20 cellular contexts compared by ENCODE assay signal in the genomic region with DNA sequence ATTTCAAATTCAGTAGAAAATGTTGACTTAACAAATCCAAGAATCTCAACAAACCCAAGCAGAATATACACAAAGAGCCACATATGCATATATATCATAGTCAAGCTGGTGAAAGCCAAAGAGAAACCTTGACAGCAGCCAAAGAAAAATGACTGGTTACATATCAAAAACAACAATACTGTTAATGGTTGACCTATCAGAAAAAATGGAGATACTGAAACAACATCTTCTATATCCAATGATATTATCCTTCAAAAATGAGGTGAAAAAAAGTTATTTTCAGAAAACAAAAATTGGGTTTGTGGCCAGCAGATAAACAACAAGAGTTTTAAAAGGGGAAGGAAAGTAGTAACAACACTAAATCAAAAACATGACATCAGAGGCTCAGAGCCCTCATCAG. TPM values are rescaled to one million over a fixed set of nuclear protein-coding genes. Genes with fewer than 3 reads are reported as not detected.
DNase-seq lines count a peak whose midpoint lies in the region; ATAC-seq and TF ChIP-seq lines count a peak whose summit lies in the region.
"Had no signal": no experiment of that assay in that cellular context is flagged by ENCODE, and none has a peak within 500 bp of the region (broad histone marks: within the 10 kb centered on the region; RNA-seq: fewer than 3 reads in every experiment).

No MANE protein-coding gene starts in this region.

- no peak for TF ChIP-seq CTCF in GM13976 (IDR thresholded peaks at IDR 0.05; ENCODE audit: borderline replicate concordance, control extremely low read depth, extremely low read depth, insufficient read depth, missing control alignments)
- no peak for TF ChIP-seq CTCF in stomach (IDR thresholded peaks at IDR 0.05)

- TF ChIP-seq POLR2A in stomach (IDR thresholded peaks at IDR 0.05): no peak

- H3K4me3 Mint-ChIP-seq in activated naive CD8-positive, alpha-beta T cell: peak overlapping the region; percentile 33
- H3K4me3 Mint-ChIP-seq in activated naive CD8-positive, alpha-beta T cell treated with anti-CD3 and anti-CD28 coated beads, Interleukin-2, amount 50 U/mL, for 24 hours: no peak overlapping the region
- H3K4me3 Mint-ChIP-seq in effector memory CD8-positive, alpha-beta T cell: peak overlapping the region in 1 of 2 donors; percentile 39
- H3K4me3 Mint-ChIP-seq: HFFc6 had no signal

- H3K9me3 Mint-ChIP-seq in activated naive CD8-positive, alpha-beta T cell (ENCODE audit: low read depth): peaks cover 14% of the 10 kb centered on the region
- peaks cover 9% of the 10 kb centered on the region for H3K9me3 Mint-ChIP-seq in activated naive CD8-positive, alpha-beta T cell treated with anti-CD3 and anti-CD28 coated beads, Interleukin-2, amount 50 U/mL, for 24 hours
- no peaks in the 10 kb centered on the region for H3K9me3 Mint-ChIP-seq in effector memory CD8-positive, alpha-beta T cell

- H3K27me3 ChIP-seq in stomach: no peaks in the 10 kb centered on the region
- H3K27me3 ChIP-seq: BLaER1 had no signal

- peaks cover 0 to 10% (median 6%) of the 10 kb centered on the region in 4 donors for H3K36me3 ChIP-seq in stomach

- H3K9me3 ChIP-seq in stomach: peaks cover 0 to 14% (median 6%) of the 10 kb centered on the region in 4 donors

- peaks cover 0 to 48% (median 25%) of the 10 kb centered on the region in 4 donors for H3K4me1 ChIP-seq in stomach
- H3K4me1 ChIP-seq: BLaER1 had no signal

- H3K4me1 Mint-ChIP-seq in activated naive CD8-positive, alpha-beta T cell (ENCODE audit: low read depth): peaks cover 79% of the 10 kb centered on the region
- peaks cover 63% of the 10 kb centered on the region for H3K4me1 Mint-ChIP-seq in activated naive CD8-positive, alpha-beta T cell treated with anti-CD3 and anti-CD28 coated beads, Interleukin-2, amount 50 U/mL, for 24 hours
- peaks cover 74 to 92% of the 10 kb centered on the region in 2 donors for H3K4me1 Mint-ChIP-seq in effector memory CD8-positive, alpha-beta T cell (ENCODE audit: low read depth in 2 of 2)

- DNase-seq in activated naive CD8-positive, alpha-beta T cell treated with anti-CD3 and anti-CD28 coated beads, Interleukin-2, amount 50 U/mL, for 24 hours: no peak
- DNase-seq in OCI-M1 (lab: John Stamatoyannopoulos, UW): peak; percentile 29
- DNase-seq in effector memory CD8-positive, alpha-beta T cell: no peak
- DNase-seq in GM13976 (ENCODE audit: low spot score): no peak
- DNase-seq in stomach: no peak
- DNase-seq: CD4-positive, alpha-beta memory T cell; DND-41; H7; HFFc6; NCI-H1092; NCI-H1436; NCI-H187 treated with DMSO at 0.1 percent for 48 hours; NCI-H2107; NCI-H446 treated with DMSO at 0.1 percent for 48 hours; NCI-H526 treated with DMSO at 0.1 percent for 48 hours; Right ventricle myocardium superior had no signal

- intact Hi-C loops in stomach (cut with DNase I; ENCODE audit: low total_unique reads): no loop called here

- H3K36me3 Mint-ChIP-seq in activated naive CD8-positive, alpha-beta T cell: peaks cover 33% of the 10 kb centered on the region
- H3K36me3 Mint-ChIP-seq in activated naive CD8-positive, alpha-beta T cell treated with anti-CD3 and anti-CD28 coated beads, Interleukin-2, amount 50 U/mL, for 24 hours (ENCODE audit: low read depth): peaks cover 82% of the 10 kb centered on the region
- peaks cover 20% of the 10 kb centered on the region for H3K36me3 Mint-ChIP-seq in effector memory CD8-positive, alpha-beta T cell (ENCODE audit: insufficient read depth)

- peak overlapping the region; percentile 4 for H3K27ac Mint-ChIP-seq in activated naive CD8-positive, alpha-beta T cell
- H3K27ac Mint-ChIP-seq in activated naive CD8-positive, alpha-beta T cell treated with anti-CD3 and anti-CD28 coated beads, Interleukin-2, amount 50 U/mL, for 24 hours: no peak overlapping the region
- peak overlapping the region; percentile 13 to 75 for H3K27ac Mint-ChIP-seq in effector memory CD8-positive, alpha-beta T cell
- H3K27ac Mint-ChIP-seq: HFFc6 had no signal

- H3K4me3 ChIP-seq in stomach: no peak overlapping the region
- H3K4me3 ChIP-seq: BLaER1, GM12878 had no signal

- in situ Hi-C loops in GM13976 (cut with MboI; ENCODE audit: low sequenced_read_pairs, unreplicated experiment): no loop called here

- H3K27me3 Mint-ChIP-seq in activated naive CD8-positive, alpha-beta T cell: no peaks in the 10 kb centered on the region
- H3K27me3 Mint-ChIP-seq in activated naive CD8-positive, alpha-beta T cell treated with anti-CD3 and anti-CD28 coated beads, Interleukin-2, amount 50 U/mL, for 24 hours: no peaks in the 10 kb centered on the region
- H3K27me3 Mint-ChIP-seq in effector memory CD8-positive, alpha-beta T cell: no peaks in the 10 kb centered on the region
- H3K27me3 Mint-ChIP-seq: CD4-positive, alpha-beta memory T cell had no signal

- H3K27ac ChIP-seq in stomach: no peak overlapping the region
- H3K27ac ChIP-seq: BLaER1 had no signal

- TF ChIP-seq EP300 in stomach (IDR thresholded peaks at IDR 0.05): no peak

- no peak for ATAC-seq in activated naive CD8-positive, alpha-beta T cell treated with anti-CD3 and anti-CD28 coated beads, Interleukin-2, amount 50 U/mL, for 24 hours
- ATAC-seq in effector memory CD8-positive, alpha-beta T cell (replicated peaks): no peak
- ATAC-seq in HG03571 (IDR thresholded peaks at IDR 0.05; ENCODE audit: unreplicated experiment): no peak
- ATAC-seq: GM12878 had no signal

RNA-seq across cellular contexts. Expression of gene ZNF644, which starts 26.3 kb away (rescaled TPM):
- total RNA-seq in stomach: 100 to 1,000 TPM in 1 of 5 donors, 10 to 100 TPM in 4; 33.3 to 134 (median 63.0) TPM
- polyA plus RNA-seq in stomach: 10 to 100 TPM; 13.2 to 19.6 (median 15.9) TPM
